In the genomic region with DNA sequence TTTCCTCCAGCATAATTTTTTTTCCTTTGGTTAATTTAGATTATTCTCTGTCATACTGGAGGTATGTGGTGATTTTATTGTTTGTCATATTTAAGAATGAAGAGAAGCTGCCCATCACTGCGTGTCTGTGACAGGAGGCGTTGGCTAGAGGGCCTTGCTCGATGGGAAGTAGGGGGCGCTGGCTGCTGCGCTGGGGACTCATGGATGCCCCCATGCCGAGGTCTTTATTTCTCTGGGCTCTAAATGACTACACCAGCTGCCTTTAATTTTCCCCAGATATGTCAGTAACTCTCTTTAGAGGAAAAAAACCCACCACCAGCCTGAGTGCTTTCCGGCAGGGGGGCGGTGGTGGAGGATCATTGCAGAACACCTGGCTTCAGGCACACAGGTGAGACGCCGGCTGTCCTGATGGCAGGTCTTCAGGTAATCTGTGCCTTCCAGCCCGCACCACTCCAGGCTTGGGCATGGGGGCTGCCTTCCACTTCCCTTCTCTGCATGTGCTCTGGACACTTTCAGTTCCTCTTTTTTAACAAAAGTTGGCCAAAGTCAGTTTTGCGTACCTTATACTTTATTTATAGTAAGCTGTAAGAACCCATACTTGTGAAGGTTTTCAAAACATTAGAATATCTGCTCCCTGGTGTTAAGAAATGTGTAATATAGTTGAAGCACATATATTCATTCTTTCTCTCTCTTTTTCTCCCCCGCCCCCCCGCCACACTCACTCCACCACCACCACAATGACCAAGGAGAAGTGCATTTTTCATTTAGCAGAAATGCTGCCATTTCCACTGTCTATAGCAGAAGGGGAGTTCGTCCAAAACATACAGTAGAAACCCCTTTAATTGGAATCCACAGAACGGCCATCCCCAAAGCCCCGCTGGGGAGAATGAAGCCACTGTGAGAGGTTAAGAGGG, we compare ENCODE assay signal across 10 cellular contexts.
DNase-seq lines count a peak whose midpoint lies in the region; ATAC-seq and TF ChIP-seq lines count a peak whose summit lies in the region.
"Had no signal": no experiment of that assay in that cellular context is flagged by ENCODE, and none has a peak within 500 bp of the region (broad histone marks: within the 10 kb centered on the region; RNA-seq: fewer than 3 reads in every experiment).

No MANE protein-coding gene starts in this region.

- CTCF ChIA-PET in WTC11 (lab: Charles Lee) = interaction anchor here (0.7 to 1.7 kb wide), 2 partner anchors 16 to 162 kb away, joined by 3 to 7 read pairs; no protein-coding TSS in a partner anchor
- CTCF ChIA-PET in activated CD8-positive, alpha-beta memory T cell treated with anti-CD3 and anti-CD28 coated beads, Interleukin-2, amount 10 ng/mL, durations not matched to agents 7 days and 5 days (lab: Charles Lee) = interaction anchor here (0.9 kb wide), 1 partner anchor 162 kb away, joined by 3 read pairs; no protein-coding TSS in a partner anchor

- TF ChIP-seq CTCF in GM06990 (IDR thresholded peaks at IDR 0.05; ENCODE audit: insufficient read depth, low read length, poor library complexity, severe bottlenecking) (peak; percentile 63), WTC11 (IDR thresholded peaks at IDR 0.05) (no peak), body of pancreas (IDR thresholded peaks at IDR 0.05) (no peak)

- DNase-seq in GM06990 (ENCODE audit: extremely low read depth, insufficient read length) (peak; percentile 83), WTC11 (ENCODE audit: low spot score) (no peak), GOT3 (lab: John Stamatoyannopoulos, UW) (no peak), body of pancreas (no peak), hippocampal formation (lab: John Stamatoyannopoulos, UW) (no peak)
- DNase-seq in activated CD8-positive, alpha-beta memory T cell treated with anti-CD3 and anti-CD28 coated beads, Interleukin-2, amount 10 ng/mL, durations not matched to agents 7 days and 5 days = no peak

- intact Hi-C loops in body of pancreas (cut with DNase I) = no loop called here

- no peaks in the 10 kb centered on the region for H3K9me3 ChIP-seq in body of pancreas

- H3K27me3 Mint-ChIP-seq in WTC11 (ENCODE audit: low read depth) = no peaks in the 10 kb centered on the region
- H3K27me3 Mint-ChIP-seq in activated CD8-positive, alpha-beta memory T cell treated with anti-CD3 and anti-CD28 coated beads, Interleukin-2, amount 10 ng/mL, durations not matched to agents 7 days and 5 days = no peaks in the 10 kb centered on the region
- H3K27me3 Mint-ChIP-seq: T-cell had no signal

- no peaks in the 10 kb centered on the region for H3K4me1 ChIP-seq in body of pancreas

- H3K27ac ChIP-seq in body of pancreas = peak overlapping the region in 1 of 4 donors; percentile 8

- no peak overlapping the region for H3K4me3 ChIP-seq in GM06990 (replicated peaks; ENCODE audit: low read depth, low read length)
- no peak overlapping the region for H3K4me3 ChIP-seq in body of pancreas

- H3K4me1 Mint-ChIP-seq in WTC11 = peaks cover 25% of the 10 kb centered on the region
- H3K4me1 Mint-ChIP-seq in activated CD8-positive, alpha-beta memory T cell treated with anti-CD3 and anti-CD28 coated beads, Interleukin-2, amount 10 ng/mL, durations not matched to agents 7 days and 5 days = peaks cover 32% of the 10 kb centered on the region

- H3K36me3 ChIP-seq in GM06990 (ENCODE audit: control insufficient read depth, insufficient read depth, low read length) (no peaks in the 10 kb centered on the region), body of pancreas (replicated peaks in 1 of 2; ENCODE audit: insufficient read depth in 1 of 2, low read depth in 2 of 2) (no peaks in the 10 kb centered on the region)

- WGBS in body of pancreas, 2 donors = 85 to 90% methylated on average over 17 of the region's 17 CpGs

- no peaks in the 10 kb centered on the region for H3K27me3 ChIP-seq in GM06990 (replicated peaks; ENCODE audit: control insufficient read depth, insufficient read depth, low read length)
- no peaks in the 10 kb centered on the region for H3K27me3 ChIP-seq in body of pancreas

- peaks cover 29% of the 10 kb centered on the region for H3K9me3 Mint-ChIP-seq in WTC11
- H3K9me3 Mint-ChIP-seq in activated CD8-positive, alpha-beta memory T cell treated with anti-CD3 and anti-CD28 coated beads, Interleukin-2, amount 10 ng/mL, durations not matched to agents 7 days and 5 days (ENCODE audit: low read depth) = no peaks in the 10 kb centered on the region
- H3K9me3 Mint-ChIP-seq: stimulated activated effector memory CD8-positive, alpha-beta T cell treated with anti-CD3 and anti-CD28 coated beads, Interleukin-12 subunit alpha, Interleukin-12 subunit beta, amount 100 ng/mL, for 72 hours; T-cell had no signal

- peak; percentile 90 for ATAC-seq in GM19438 (IDR thresholded peaks at IDR 0.05; ENCODE audit: low read depth, unreplicated experiment)
- peak; percentile 66 for ATAC-seq in HG03342 (IDR thresholded peaks at IDR 0.05; ENCODE audit: unreplicated experiment)
- ATAC-seq in WTC11 = peak; percentile 36; the same call in 1 of the 2 replicates
- ATAC-seq in activated CD8-positive, alpha-beta memory T cell treated with anti-CD3 and anti-CD28 coated beads, Interleukin-2, amount 10 ng/mL, durations not matched to agents 7 days and 5 days = no peak
- ATAC-seq in body of pancreas = no peak
- ATAC-seq: stimulated activated effector memory CD8-positive, alpha-beta T cell treated with anti-CD3 and anti-CD28 coated beads, Interleukin-12 subunit alpha, Interleukin-12 subunit beta, amount 100 ng/mL, for 72 hours had no signal

- H3K4me3 Mint-ChIP-seq in WTC11 = no peak overlapping the region
- H3K4me3 Mint-ChIP-seq in activated CD8-positive, alpha-beta memory T cell treated with anti-CD3 and anti-CD28 coated beads, Interleukin-2, amount 10 ng/mL, durations not matched to agents 7 days and 5 days = no peak overlapping the region
- H3K4me3 Mint-ChIP-seq: stimulated activated effector memory CD8-positive, alpha-beta T cell treated with anti-CD3 and anti-CD28 coated beads, Interleukin-12 subunit alpha, Interleukin-12 subunit beta, amount 100 ng/mL, for 72 hours had no signal

- no peak overlapping the region for H3K27ac Mint-ChIP-seq in WTC11
- H3K27ac Mint-ChIP-seq in activated CD8-positive, alpha-beta memory T cell treated with anti-CD3 and anti-CD28 coated beads, Interleukin-2, amount 10 ng/mL, durations not matched to agents 7 days and 5 days = no peak overlapping the region
- H3K27ac Mint-ChIP-seq: stimulated activated effector memory CD8-positive, alpha-beta T cell treated with anti-CD3 and anti-CD28 coated beads, Interleukin-12 subunit alpha, Interleukin-12 subunit beta, amount 100 ng/mL, for 72 hours had no signal

- POLR2A ChIA-PET in WTC11 (lab: Charles Lee) = no interaction called here

- H3K36me3 Mint-ChIP-seq in WTC11 = peaks cover 30% of the 10 kb centered on the region
- peaks cover 41% of the 10 kb centered on the region for H3K36me3 Mint-ChIP-seq in activated CD8-positive, alpha-beta memory T cell treated with anti-CD3 and anti-CD28 coated beads, Interleukin-2, amount 10 ng/mL, durations not matched to agents 7 days and 5 days

- TF ChIP-seq POLR2A in body of pancreas (IDR thresholded peaks at IDR 0.05) = no peak

TF ChIP-seq in WTC11, 78 proteins besides CTCF, POLR2A, EP300 and RAD21:
- TF ChIP-seq, protein P1, sequence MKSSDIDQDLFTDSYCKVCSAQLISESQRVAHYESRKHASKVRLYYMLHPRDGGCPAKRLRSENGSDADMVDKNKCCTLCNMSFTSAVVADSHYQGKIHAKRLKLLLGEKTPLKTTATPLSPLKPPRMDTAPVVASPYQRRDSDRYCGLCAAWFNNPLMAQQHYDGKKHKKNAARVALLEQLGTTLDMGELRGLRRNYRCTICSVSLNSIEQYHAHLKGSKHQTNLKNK (CRISPR knock-in tag; IDR thresholded peaks at IDR 0.05) = no peak
- TF ChIP-seq NR1H2 (CRISPR knock-in tag; IDR thresholded peaks at IDR 0.05) (no peak), FOXP1 (CRISPR knock-in tag; IDR thresholded peaks at IDR 0.05; ENCODE audit: borderline replicate concordance) (no peak), ZNF121 (CRISPR knock-in tag; IDR thresholded peaks at IDR 0.05) (no peak), NFATC4 (CRISPR knock-in tag; IDR thresholded peaks at IDR 0.05) (no peak), CBFB (CRISPR knock-in tag; IDR thresholded peaks at IDR 0.05; ENCODE audit: low read depth) (no peak)
- TF ChIP-seq, protein P2, sequence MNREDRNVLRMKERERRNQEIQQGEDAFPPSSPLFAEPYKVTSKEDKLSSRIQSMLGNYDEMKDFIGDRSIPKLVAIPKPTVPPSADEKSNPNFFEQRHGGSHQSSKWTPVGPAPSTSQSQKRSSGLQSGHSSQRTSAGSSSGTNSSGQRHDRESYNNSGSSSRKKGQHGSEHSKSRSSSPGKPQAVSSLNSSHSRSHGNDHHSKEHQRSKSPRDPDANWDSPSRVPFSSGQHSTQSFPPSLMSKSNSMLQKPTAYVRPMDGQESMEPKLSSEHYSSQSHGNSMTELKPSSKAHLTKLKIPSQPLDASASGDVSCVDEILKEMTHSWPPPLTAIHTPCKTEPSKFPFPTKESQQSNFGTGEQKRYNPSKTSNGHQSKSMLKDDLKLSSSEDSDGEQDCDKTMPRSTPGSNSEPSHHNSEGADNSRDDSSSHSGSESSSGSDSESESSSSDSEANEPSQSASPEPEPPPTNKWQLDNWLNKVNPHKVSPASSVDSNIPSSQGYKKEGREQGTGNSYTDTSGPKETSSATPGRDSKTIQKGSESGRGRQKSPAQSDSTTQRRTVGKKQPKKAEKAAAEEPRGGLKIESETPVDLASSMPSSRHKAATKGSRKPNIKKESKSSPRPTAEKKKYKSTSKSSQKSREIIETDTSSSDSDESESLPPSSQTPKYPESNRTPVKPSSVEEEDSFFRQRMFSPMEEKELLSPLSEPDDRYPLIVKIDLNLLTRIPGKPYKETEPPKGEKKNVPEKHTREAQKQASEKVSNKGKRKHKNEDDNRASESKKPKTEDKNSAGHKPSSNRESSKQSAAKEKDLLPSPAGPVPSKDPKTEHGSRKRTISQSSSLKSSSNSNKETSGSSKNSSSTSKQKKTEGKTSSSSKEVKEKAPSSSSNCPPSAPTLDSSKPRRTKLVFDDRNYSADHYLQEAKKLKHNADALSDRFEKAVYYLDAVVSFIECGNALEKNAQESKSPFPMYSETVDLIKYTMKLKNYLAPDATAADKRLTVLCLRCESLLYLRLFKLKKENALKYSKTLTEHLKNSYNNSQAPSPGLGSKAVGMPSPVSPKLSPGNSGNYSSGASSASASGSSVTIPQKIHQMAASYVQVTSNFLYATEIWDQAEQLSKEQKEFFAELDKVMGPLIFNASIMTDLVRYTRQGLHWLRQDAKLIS (CRISPR knock-in tag; IDR thresholded peaks at IDR 0.05; ENCODE audit: borderline replicate concordance) = no peak
TF ChIP-seq in WTC11: peak in this region for 0.

Comparison
In these comparisons a context has a peak if more than half of its experiments do, and no peak if none do; other contexts are left out.
1. ATAC-seq: peak in GM19438 (single experiment), HG03342 (single experiment) and WTC11 (single experiment); none in activated CD8-positive, alpha-beta memory T cell treated with anti-CD3 and anti-CD28 coated beads, Interleukin-2, amount 10 ng/mL, durations not matched to agents 7 days and 5 days (single experiment) and body of pancreas (single experiment).